ENCODE assay signal across 8 cellular contexts in the genomic region with DNA sequence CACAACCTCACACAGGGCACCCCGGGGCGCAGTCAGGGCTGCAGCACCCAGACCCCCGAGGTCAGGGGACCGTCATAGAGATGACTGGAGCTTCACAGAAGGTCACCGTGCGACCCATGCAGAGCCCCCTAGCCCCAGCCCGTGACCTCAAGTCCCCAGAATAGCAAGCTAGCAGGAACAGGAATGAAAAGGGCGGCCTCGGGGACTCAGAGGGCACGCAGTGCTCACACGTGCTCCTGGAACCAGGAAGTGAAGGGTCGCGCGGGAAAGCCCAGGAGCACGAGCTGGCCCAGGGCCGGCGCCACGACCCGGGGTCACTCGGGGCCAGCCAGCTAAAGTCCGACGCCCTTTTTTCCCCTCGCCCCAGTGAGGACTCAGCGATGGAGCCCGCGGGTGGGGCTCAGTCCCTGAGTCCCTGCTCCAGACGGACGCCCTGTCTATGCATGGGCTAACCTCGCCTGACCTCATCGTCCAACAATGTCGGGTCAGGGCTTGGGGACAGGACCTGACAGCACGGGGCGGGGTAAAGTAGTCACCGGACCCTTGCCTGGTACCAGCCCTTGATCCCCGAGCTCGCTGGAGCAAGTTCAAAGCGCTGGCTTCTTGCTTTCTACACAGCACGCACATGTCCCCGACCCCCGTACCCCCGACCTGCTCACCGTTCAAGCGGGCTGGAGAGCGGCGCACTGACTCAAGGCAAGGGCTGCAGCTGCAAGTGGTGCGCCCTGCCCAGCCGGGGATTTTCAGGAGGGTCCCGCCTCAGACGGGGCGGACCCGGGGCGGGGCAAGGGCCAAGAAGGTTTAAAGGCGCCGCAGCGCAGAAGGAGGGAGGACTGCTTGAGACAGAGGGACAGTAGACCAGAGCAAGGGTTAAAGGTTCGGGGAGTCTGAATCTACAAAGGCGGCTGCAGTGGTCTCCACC. TPM values are rescaled to one million over a fixed set of nuclear protein-coding genes. Genes with fewer than 3 reads are reported as not detected.
DNase-seq lines count a peak whose midpoint lies in the region; ATAC-seq and TF ChIP-seq lines count a peak whose summit lies in the region.

TAGLN2 (minus strand) TSS at position 717 of the 922 bp plus-strand sequence. CDS start 4,998 bp downstream, outside the sequence.

- DNase-seq in COR-L47 (lab: John Stamatoyannopoulos, UW), result peak; percentile 33
- DNase-seq in HL-60 (ENCODE audit: low read depth in 1 of 2, low spot score in 1 of 2), result peak; percentile 88 to 93
- peak; percentile 92 for DNase-seq in RPMI7951 (ENCODE audit: low read depth)
- peak; percentile 89 for DNase-seq in fibroblast of mammary gland (ENCODE audit: low read depth)
- peak; percentile 84 for DNase-seq in nephron progenitor cell

- H3K27ac ChIP-seq in HL-60 (replicated peaks), result peak within 1 kb of the TSS; percentile 95

- peak within 1 kb of the TSS; percentile 99 for H3K27ac Mint-ChIP-seq in activated T-helper 17 cell treated with anti-CD3 and anti-CD28 coated beads, Interleukin-2, amount 50 U/mL, for 72 hours
- H3K27ac Mint-ChIP-seq in nephron progenitor cell, result peak within 1 kb of the TSS; percentile 57
- peak within 1 kb of the TSS; percentile 99 for H3K27ac Mint-ChIP-seq in stimulated activated naive CD8-positive, alpha-beta T cell treated with anti-CD3 and anti-CD28 coated beads, Interleukin-15, Interleukin-2, amounts not matched to agents 100 ng/mL and 50 ng/mL, for 24 hours

- peak within 1 kb of the TSS; percentile 89 for H3K4me3 Mint-ChIP-seq in activated T-helper 17 cell treated with anti-CD3 and anti-CD28 coated beads, Interleukin-2, amount 50 U/mL, for 72 hours
- H3K4me3 Mint-ChIP-seq in nephron progenitor cell, result peak within 1 kb of the TSS; percentile 90
- peak within 1 kb of the TSS; percentile 98 for H3K4me3 Mint-ChIP-seq in stimulated activated naive CD8-positive, alpha-beta T cell treated with anti-CD3 and anti-CD28 coated beads, Interleukin-15, Interleukin-2, amounts not matched to agents 100 ng/mL and 50 ng/mL, for 24 hours

- H3K4me3 ChIP-seq in HL-60 (replicated peaks; ENCODE audit: insufficient read depth, low read length) (peak within 1 kb of the TSS; percentile 88), fibroblast of mammary gland (ENCODE audit: control insufficient read depth, low read depth, low read length) (peak within 1 kb of the TSS; percentile 98)

- H3K27me3 ChIP-seq in HL-60 (ENCODE audit: insufficient read depth, poor library complexity, severe bottlenecking), result no peaks in the 10 kb centered on the region

- H3K9me3 Mint-ChIP-seq in activated T-helper 17 cell treated with anti-CD3 and anti-CD28 coated beads, Interleukin-2, amount 50 U/mL, for 72 hours, result no peaks in the 10 kb centered on the region
- H3K9me3 Mint-ChIP-seq in nephron progenitor cell, result no peaks in the 10 kb centered on the region
- no peaks in the 10 kb centered on the region for H3K9me3 Mint-ChIP-seq in stimulated activated naive CD8-positive, alpha-beta T cell treated with anti-CD3 and anti-CD28 coated beads, Interleukin-15, Interleukin-2, amounts not matched to agents 100 ng/mL and 50 ng/mL, for 24 hours

- no peaks in the 10 kb centered on the region for H3K27me3 Mint-ChIP-seq in activated T-helper 17 cell treated with anti-CD3 and anti-CD28 coated beads, Interleukin-2, amount 50 U/mL, for 72 hours
- H3K27me3 Mint-ChIP-seq in nephron progenitor cell (ENCODE audit: low read depth, poor library complexity), result no peaks in the 10 kb centered on the region
- H3K27me3 Mint-ChIP-seq in stimulated activated naive CD8-positive, alpha-beta T cell treated with anti-CD3 and anti-CD28 coated beads, Interleukin-15, Interleukin-2, amounts not matched to agents 100 ng/mL and 50 ng/mL, for 24 hours, result no peaks in the 10 kb centered on the region

- TF ChIP-seq CTCF in HL-60 (IDR thresholded peaks at IDR 0.05; ENCODE audit: insufficient read depth, low read length) (no peak), fibroblast of mammary gland (conservative IDR thresholded peaks at IDR 0.05; ENCODE audit: control insufficient read depth, insufficient read depth, low read depth, low read length) (no peak), nephron progenitor cell (IDR thresholded peaks at IDR 0.05) (no peak)

- H3K4me1 Mint-ChIP-seq in activated T-helper 17 cell treated with anti-CD3 and anti-CD28 coated beads, Interleukin-2, amount 50 U/mL, for 72 hours, result peaks cover 45% of the 10 kb centered on the region
- peaks cover 54% of the 10 kb centered on the region for H3K4me1 Mint-ChIP-seq in nephron progenitor cell
- peaks cover 55% of the 10 kb centered on the region for H3K4me1 Mint-ChIP-seq in stimulated activated naive CD8-positive, alpha-beta T cell treated with anti-CD3 and anti-CD28 coated beads, Interleukin-15, Interleukin-2, amounts not matched to agents 100 ng/mL and 50 ng/mL, for 24 hours (ENCODE audit: low read depth)

- H3K36me3 Mint-ChIP-seq in activated T-helper 17 cell treated with anti-CD3 and anti-CD28 coated beads, Interleukin-2, amount 50 U/mL, for 72 hours (ENCODE audit: low read depth), result peaks cover 57% of the 10 kb centered on the region
- peaks cover 28% of the 10 kb centered on the region for H3K36me3 Mint-ChIP-seq in nephron progenitor cell (ENCODE audit: low read depth)
- H3K36me3 Mint-ChIP-seq in stimulated activated naive CD8-positive, alpha-beta T cell treated with anti-CD3 and anti-CD28 coated beads, Interleukin-15, Interleukin-2, amounts not matched to agents 100 ng/mL and 50 ng/mL, for 24 hours (ENCODE audit: low read depth), result peaks cover 41% of the 10 kb centered on the region

- peak; percentile 56 for ATAC-seq in GM19463 (IDR thresholded peaks at IDR 0.05; ENCODE audit: unreplicated experiment)
- peak; percentile 66 for ATAC-seq in activated T-helper 17 cell treated with anti-CD3 and anti-CD28 coated beads, Interleukin-2, amount 50 U/mL, for 72 hours (replicated peaks)

RNA-seq across cellular contexts. Expression of gene TAGLN2, which starts in this region (rescaled TPM):
- total RNA-seq in RPMI7951 (2014; rRNA removed; shearing (Covaris generic)), result 811 and 1,008 TPM in 2 replicates
- total RNA-seq in activated T-helper 17 cell treated with anti-CD3 and anti-CD28 coated beads, Interleukin-2, amount 50 U/mL, for 72 hours, result 100 to 1,000 TPM; 457 to 593 TPM

Comparison
In these comparisons a context has a peak if more than half of its experiments do, and no peak if none do; other contexts are left out.
1. Peak in every context shown above with its lines: DNase-seq, ATAC-seq, H3K4me3 ChIP-seq and H3K27ac ChIP-seq.
2. DNase-seq: peak in every context shown above with its lines; median percentile 92 in RPMI7951; 90 in HL-60; 89 in fibroblast of mammary gland; 84 in nephron progenitor cell; 33 in COR-L47.